8 cellular contexts compared by ENCODE assay signal in genomic region chr21:45073301-45074047, GRCh38. TPM values are rescaled to one million over a fixed set of nuclear protein-coding genes. Genes with fewer than 3 reads are reported as not detected.
A peak's percentile ranks its signal among the peaks of the same experiment; 100 is the strongest.
DNase-seq lines count a peak whose midpoint lies in the region; ATAC-seq and TF ChIP-seq lines count a peak whose summit lies in the region.

No MANE protein-coding gene starts in this region.

- no peaks in the 10 kb centered on the region for H3K9me3 Mint-ChIP-seq in activated CD8-positive, alpha-beta T cell treated with anti-CD3 and anti-CD28 coated beads for 36 hours

- peak; percentile 58 for DNase-seq in BE2C
- no peak for DNase-seq in HL-60 (ENCODE audit: low read depth in 1 of 2, low spot score in 1 of 2)
- peak; percentile 24 for DNase-seq in activated CD8-positive, alpha-beta T cell treated with anti-CD3 and anti-CD28 coated beads for 36 hours
- peak; percentile 40 to 59 for DNase-seq in cardiac muscle cell (ENCODE audit: low read depth in 1 of 2, low spot score in 1 of 2)
- DNase-seq in COLO829 (ENCODE audit: low spot score), result no peak
- no peak for DNase-seq in NCI-H2081 treated with DMSO at 0.1 percent for 48 hours (lab: John Stamatoyannopoulos, UW)

- peaks cover 32% of the 10 kb centered on the region for H3K4me1 Mint-ChIP-seq in activated CD8-positive, alpha-beta T cell treated with anti-CD3 and anti-CD28 coated beads for 36 hours (ENCODE audit: low read depth)

- H3K36me3 ChIP-seq in BE2C (no peaks in the 10 kb centered on the region), cardiac muscle cell (no peaks in the 10 kb centered on the region), parathyroid adenoma (ENCODE audit: control insufficient read depth, insufficient read depth, low read length) (no peaks in the 10 kb centered on the region)

- TF ChIP-seq CTCF in BE2C (IDR thresholded peaks at IDR 0.05; ENCODE audit: low read depth, low read length), result no peak
- TF ChIP-seq CTCF in HL-60 (IDR thresholded peaks at IDR 0.05; ENCODE audit: insufficient read depth, low read length), result no peak
- TF ChIP-seq CTCF in activated CD8-positive, alpha-beta T cell treated with anti-CD3 and anti-CD28 coated beads for 36 hours (IDR thresholded peaks at IDR 0.05), result no peak
- no peak for TF ChIP-seq CTCF in cardiac muscle cell (IDR thresholded peaks at IDR 0.05; ENCODE audit: low read depth, low read length)
- no peak for TF ChIP-seq CTCF in parathyroid adenoma (IDR thresholded peaks at IDR 0.05)

- peak overlapping the region; percentile 87 for H3K27ac Mint-ChIP-seq in activated CD8-positive, alpha-beta T cell treated with anti-CD3 and anti-CD28 coated beads for 36 hours

- H3K27me3 ChIP-seq in BE2C (no peaks in the 10 kb centered on the region), HL-60 (ENCODE audit: insufficient read depth, poor library complexity, severe bottlenecking) (peaks cover 11% of the 10 kb centered on the region), cardiac muscle cell (peaks cover 14% of the 10 kb centered on the region), parathyroid adenoma (ENCODE audit: control insufficient read depth, insufficient read depth, low read length) (no peaks in the 10 kb centered on the region)

- peaks cover 6% of the 10 kb centered on the region for H3K36me3 Mint-ChIP-seq in activated CD8-positive, alpha-beta T cell treated with anti-CD3 and anti-CD28 coated beads for 36 hours (ENCODE audit: low read depth)

- CTCF ChIA-PET in activated CD8-positive, alpha-beta T cell treated with anti-CD3 and anti-CD28 coated beads for 36 hours (lab: Charles Lee), result interaction anchor here (1.2 to 2.7 kb wide), 2 partner anchors 55 to 110 kb away, joined by 3 to 11 read pairs; no protein-coding TSS in a partner anchor

- ATAC-seq in activated CD8-positive, alpha-beta T cell treated with anti-CD3 and anti-CD28 coated beads for 36 hours, result peak; percentile 4
- ATAC-seq in HG02852 (IDR thresholded peaks at IDR 0.05; ENCODE audit: unreplicated experiment), result no peak

- H3K4me2 ChIP-seq in parathyroid adenoma (ENCODE audit: low read length), result peak overlapping the region; percentile 77

- peak overlapping the region; percentile 87 for H3K4me3 Mint-ChIP-seq in activated CD8-positive, alpha-beta T cell treated with anti-CD3 and anti-CD28 coated beads for 36 hours

- H3K9me3 ChIP-seq in BE2C (no peaks in the 10 kb centered on the region), cardiac muscle cell (ENCODE audit: low read depth) (no peaks in the 10 kb centered on the region), parathyroid adenoma (ENCODE audit: control insufficient read depth, low read length) (no peaks in the 10 kb centered on the region)

- no peaks in the 10 kb centered on the region for H3K27me3 Mint-ChIP-seq in activated CD8-positive, alpha-beta T cell treated with anti-CD3 and anti-CD28 coated beads for 36 hours

- H3K4me3 ChIP-seq in BE2C (ENCODE audit: low read depth, low read length), result peak overlapping the region; percentile 62
- H3K4me3 ChIP-seq in HL-60 (replicated peaks; ENCODE audit: insufficient read depth, low read length), result peak overlapping the region; percentile 75
- H3K4me3 ChIP-seq in cardiac muscle cell, result peak overlapping the region; percentile 96
- peak overlapping the region; percentile 48 for H3K4me3 ChIP-seq in parathyroid adenoma (ENCODE audit: low read depth, low read length)

- H3K27ac ChIP-seq in HL-60 (replicated peaks) (no peak overlapping the region), cardiac muscle cell (peak overlapping the region; percentile 95), parathyroid adenoma (no peak overlapping the region)

- H2AFZ ChIP-seq in parathyroid adenoma, result peak overlapping the region; percentile 60

- intact Hi-C loops in activated CD8-positive, alpha-beta T cell treated with anti-CD3 and anti-CD28 coated beads for 36 hours (cut with micrococcal nuclease), result loop anchor here (10.0 kb wide), 1 partner anchor 61 kb away; no protein-coding TSS in a partner anchor

- H3K4me1 ChIP-seq in BE2C, result no peaks in the 10 kb centered on the region
- no peaks in the 10 kb centered on the region for H3K4me1 ChIP-seq in cardiac muscle cell (ENCODE audit: low read depth)
- H3K4me1 ChIP-seq in parathyroid adenoma, result no peaks in the 10 kb centered on the region

- H3K9ac ChIP-seq in parathyroid adenoma, result no peak overlapping the region

- POLR2A ChIA-PET in activated CD8-positive, alpha-beta T cell treated with anti-CD3 and anti-CD28 coated beads for 36 hours (lab: Charles Lee), result interaction anchor here (1.1 kb wide), 2 partner anchors 19 to 55 kb away, joined by 3 to 4 read pairs; no protein-coding TSS in a partner anchor

- H3K79me2 ChIP-seq in parathyroid adenoma, result no peaks in the 10 kb centered on the region

RNA-seq across cellular contexts. Expression of gene ADARB1, which starts 0.9 kb away (rescaled TPM):
- polyA plus RNA-seq in BE2C (2012; ENCODE audit: insufficient read depth, insufficient read length, low read depth), result 18.3 TPM
- total RNA-seq in activated CD8-positive, alpha-beta T cell treated with anti-CD3 and anti-CD28 coated beads for 36 hours, result 10 to 100 TPM; 36.2 to 37.1 TPM
- 10.7 and 14.0 TPM in 2 replicates for total RNA-seq in cardiac muscle cell
- polyA plus RNA-seq in cardiac muscle cell, result 9.4 and 11.1 TPM in 2 replicates

Comparison
In these comparisons a context has a peak if more than half of its experiments do, and no peak if none do; other contexts are left out.
1. DNase-seq: peak in BE2C (single experiment), activated CD8-positive, alpha-beta T cell treated with anti-CD3 and anti-CD28 coated beads for 36 hours (single experiment) and cardiac muscle cell (2 of 2); none in HL-60 (0 of 2), COLO829 (single experiment) and NCI-H2081 treated with DMSO at 0.1 percent for 48 hours (single experiment).
2. Peak in every context shown above with its lines, with median percentiles within 50 percentile points of each other: H3K4me3 ChIP-seq.